Comparison of ENCODE assay signal across 8 cellular contexts in genomic region chr2:23385748-23386421, GRCh38. TPM values are rescaled to one million over a fixed set of nuclear protein-coding genes. Genes with fewer than 3 reads are reported as not detected.
DNase-seq lines count a peak whose midpoint lies in the region; ATAC-seq and TF ChIP-seq lines count a peak whose summit lies in the region.

No MANE protein-coding gene starts in this region.

- peak; percentile 10 for ATAC-seq in HG02884 (IDR thresholded peaks at IDR 0.05; ENCODE audit: unreplicated experiment)
- peak; percentile 32 for ATAC-seq in RWPE2 (ENCODE audit: low read depth)
- peak; percentile 3 to 5 for ATAC-seq in naive thymus-derived CD8-positive, alpha-beta T cell

- H3K4me3 Mint-ChIP-seq in naive thymus-derived CD8-positive, alpha-beta T cell = peak overlapping the region; percentile 71 to 96 (median 90)

- peaks cover 5% of the 10 kb centered on the region for H3K4me1 ChIP-seq in RWPE2 (ENCODE audit: insufficient read depth, poor library complexity, severe bottlenecking)

- POLR2A ChIA-PET in AG04450 (lab: Yijun Ruan, JAX) = interaction anchor here (1.3 kb wide), 1 partner anchor 146 kb away, joined by 3 read pairs; no protein-coding TSS in a partner anchor
- POLR2A ChIA-PET in naive thymus-derived CD8-positive, alpha-beta T cell (lab: Charles Lee) = interaction anchor here (1.3 kb wide), 1 partner anchor 147 kb away, joined by 3 read pairs; no protein-coding TSS in a partner anchor

- H3K27ac Mint-ChIP-seq in naive thymus-derived CD8-positive, alpha-beta T cell = peak overlapping the region in 5 of 10 donors; percentile 11 to 71 (median 63)

- no peak for TF ChIP-seq CTCF in AG04450 (IDR thresholded peaks at IDR 0.05; ENCODE audit: low read depth, low read length)
- no peak for TF ChIP-seq CTCF in GM13977 (IDR thresholded peaks at IDR 0.05; ENCODE audit: extremely low read depth, insufficient read depth, missing control alignments)
- TF ChIP-seq CTCF in RWPE2 (IDR thresholded peaks at IDR 0.05; ENCODE audit: poor library complexity, severe bottlenecking) = no peak
- TF ChIP-seq CTCF in epithelial cell of esophagus (IDR thresholded peaks at IDR 0.05; ENCODE audit: insufficient read depth, low read depth, low read length, missing control alignments) = no peak

- H3K9me3 ChIP-seq in AG04450 (ENCODE audit: control insufficient read depth, insufficient read depth, low read length) (no peaks in the 10 kb centered on the region; the same call in 1 of the 2 replicates), RWPE2 (ENCODE audit: severe bottlenecking) (no peaks in the 10 kb centered on the region)

- DNase-seq in AG04450 (ENCODE audit: low read depth, low spot score) = no peak
- DNase-seq in GM13977 (ENCODE audit: low spot score) = peak; percentile 63
- DNase-seq in RWPE2 (ENCODE audit: low spot score) = no peak
- DNase-seq in epithelial cell of esophagus (ENCODE audit: low read depth) = no peak
- DNase-seq in naive thymus-derived CD8-positive, alpha-beta T cell = no peak
- no peak for DNase-seq in H4 (ENCODE audit: low spot score)
- DNase-seq in T-helper 9 cell = no peak

- H3K36me3 Mint-ChIP-seq in naive thymus-derived CD8-positive, alpha-beta T cell = peaks cover 0 to 6% (median 0%) of the 10 kb centered on the region in 3 donors

- peaks cover 13 to 30% (median 25%) of the 10 kb centered on the region in 4 donors for H3K4me1 Mint-ChIP-seq in naive thymus-derived CD8-positive, alpha-beta T cell

- no peaks in the 10 kb centered on the region for H3K9me3 Mint-ChIP-seq in naive thymus-derived CD8-positive, alpha-beta T cell

- H3K27me3 Mint-ChIP-seq in naive thymus-derived CD8-positive, alpha-beta T cell = peaks cover 35 to 61% (median 43%) of the 10 kb centered on the region in 5 donors

- H3K27ac ChIP-seq in AG04450 (ENCODE audit: low read depth, low read length) (no peak overlapping the region), RWPE2 (ENCODE audit: poor library complexity, severe bottlenecking) (peak overlapping the region; percentile 23)

- no peaks in the 10 kb centered on the region for H3K36me3 ChIP-seq in RWPE2 (ENCODE audit: low read depth)

- H3K4me3 ChIP-seq in AG04450 (ENCODE audit: low read depth, low read length) (peak overlapping the region; percentile 74), RWPE2 (ENCODE audit: severe bottlenecking) (peak overlapping the region; percentile 94), epithelial cell of esophagus (ENCODE audit: low read length) (peak overlapping the region; percentile 64)

- H3K27me3 ChIP-seq in AG04450 (ENCODE audit: control insufficient read depth, insufficient read depth, low read length) (no peaks in the 10 kb centered on the region), RWPE2 (ENCODE audit: insufficient read depth, poor library complexity, severe bottlenecking) (no peaks in the 10 kb centered on the region)

- in situ Hi-C loops in GM13977 (cut with MboI; ENCODE audit: low pct_unique_long_range_greater_than_20kb, low sequenced_read_pairs, unreplicated experiment) = no loop called here

- CTCF ChIA-PET in AG04450 (lab: Charles Lee) = no interaction called here

RNA-seq across cellular contexts. Expression of gene KLHL29, which starts 0.9 kb away (rescaled TPM):
- polyA plus RNA-seq in AG04450 (2011; rRNA removed) = 3.6 and 4.9 TPM in 2 replicates
- 4.4 and 5.4 TPM in 2 replicates for polyA minus RNA-seq in AG04450 (2011; rRNA and poly(A)+ RNA removed)
- 1 to 10 TPM; 1.3 to 1.7 TPM for total RNA-seq in naive thymus-derived CD8-positive, alpha-beta T cell
- under 1 TPM; 0.02 to 0.14 (median 0.10) TPM for polyA plus RNA-seq in naive thymus-derived CD8-positive, alpha-beta T cell
- total RNA-seq in H4 (2014; rRNA removed; shearing (Covaris generic)) = 1.8 and 2.1 TPM in 2 replicates
